In the genomic region with DNA sequence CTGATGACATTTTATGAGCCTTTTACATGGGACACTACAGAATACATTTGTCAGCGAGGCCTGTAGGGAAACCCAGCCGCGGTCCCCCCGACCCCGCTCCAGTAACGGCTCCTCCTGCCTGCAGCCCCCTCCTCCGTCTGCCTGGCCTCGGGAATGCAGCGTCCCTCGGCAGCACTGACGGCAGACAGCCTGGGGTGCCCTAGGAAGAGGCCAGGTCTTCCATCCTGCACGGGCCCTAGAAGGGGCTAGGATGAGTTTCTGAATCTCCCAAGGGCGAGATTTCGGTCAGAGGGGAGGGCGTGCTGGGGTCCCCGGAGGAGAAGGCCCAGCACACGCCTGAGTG, we compare ENCODE assay signal across 1 cellular context.
TF ChIP-seq lines count a peak whose summit lies in the region.

No MANE protein-coding gene starts in this region.

TF ChIP-seq in H1, 55 proteins besides CTCF, POLR2A, EP300 and RAD21:
- TF ChIP-seq TBP (IDR thresholded peaks at IDR 0.05; ENCODE audit: low read depth, low read length) (no peak), TAF7 (optimal IDR thresholded peaks at IDR 0.05; ENCODE audit: borderline replicate concordance, low read depth, low read length) (no peak), CREB1 (IDR thresholded peaks at IDR 0.05) (no peak)
TF ChIP-seq in H1: peak in this region for 0.
